15 cellular contexts compared by ENCODE assay signal in the genomic region with DNA sequence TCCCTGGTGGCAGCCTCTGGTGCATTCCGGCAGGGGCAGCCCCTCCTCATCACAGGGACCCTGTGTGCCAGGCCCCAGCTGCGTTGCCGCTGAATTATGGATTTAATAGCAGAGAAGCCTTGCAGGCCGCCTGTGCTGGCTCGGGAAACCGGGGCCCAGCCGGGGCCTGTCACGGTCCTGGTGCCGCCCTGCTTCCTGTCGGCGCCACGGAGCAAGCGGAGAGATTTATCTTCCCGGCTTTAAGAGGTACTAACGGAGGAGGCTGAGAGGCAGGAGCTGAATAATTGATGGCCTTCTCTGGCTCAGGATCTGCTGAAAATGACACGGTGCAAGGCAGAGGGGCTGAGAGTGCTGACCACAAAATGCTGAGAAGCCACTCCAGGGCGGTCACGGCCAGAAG. TPM values are rescaled to one million over a fixed set of nuclear protein-coding genes. Genes with fewer than 3 reads are reported as not detected.
A peak's percentile ranks its signal among the peaks of the same experiment; 100 is the strongest.
DNase-seq lines count a peak whose midpoint lies in the region; ATAC-seq and TF ChIP-seq lines count a peak whose summit lies in the region.
"Had no signal": no experiment of that assay in that cellular context is flagged by ENCODE, and none has a peak within 500 bp of the region (broad histone marks: within the 10 kb centered on the region; RNA-seq: fewer than 3 reads in every experiment).

No MANE protein-coding gene starts in this region.

- no peak for TF ChIP-seq POLR2A in esophagus squamous epithelium (IDR thresholded peaks at IDR 0.05)

- ATAC-seq in HG03025 (IDR thresholded peaks at IDR 0.05; ENCODE audit: low FRiP score, unreplicated experiment) (no peak), HG03139 (IDR thresholded peaks at IDR 0.05; ENCODE audit: unreplicated experiment) (no peak)
- ATAC-seq: stimulated activated naive CD8-positive, alpha-beta T cell treated with anti-CD3 and anti-CD28 coated beads, Interleukin-15, amount 100 ng/mL, for 72 hours had no signal

- peak overlapping the region; percentile 96 for H2BK15ac ChIP-seq in neuronal stem cell (ENCODE audit: low read length)

- H3K9me3 ChIP-seq in HEK293 (ENCODE audit: control insufficient read depth, insufficient read depth, low read depth, low read length) (no peaks in the 10 kb centered on the region), esophagus squamous epithelium (no peaks in the 10 kb centered on the region), neuronal stem cell (replicated peaks in 1 of 2; ENCODE audit: control insufficient read depth in 2 of 2, insufficient read depth in 1 of 2, low read depth in 1 of 2, low read length in 2 of 2) (no peaks in the 10 kb centered on the region)

- no peak overlapping the region for H3K4me2 ChIP-seq in neuronal stem cell (ENCODE audit: insufficient read depth, low read length, poor library complexity, severe bottlenecking)

- POLR2A ChIA-PET in HEK293 (lab: Yijun Ruan, JAX), result no interaction called here

- H3K27ac ChIP-seq in HEK293 (ENCODE audit: extremely low read depth, low read depth, low read length) (no peak overlapping the region), esophagus squamous epithelium (peak overlapping the region in 3 of 4 donors; percentile 36 to 86 (median 84)), neuronal stem cell (replicated peaks; ENCODE audit: low read length) (no peak overlapping the region)

- TF ChIP-seq CTCF in HEK293 (tag by site-specific recombination; IDR thresholded peaks at IDR 0.05) (no peak), esophagus squamous epithelium (IDR thresholded peaks at IDR 0.05) (no peak)

- DNase-seq in ELF-1 (ENCODE audit: low read depth, low spot score) (peak; percentile 34), esophagus squamous epithelium (lab: John Stamatoyannopoulos, UW) (no peak), neuronal stem cell (ENCODE audit: low spot score) (no peak)
- no peak for DNase-seq in activated CD8-positive, alpha-beta memory T cell treated with anti-CD3 and anti-CD28 coated beads, Interleukin-2, amount 50 U/mL, for 48 hours
- DNase-seq: activated CD4-positive, alpha-beta T cell treated with anti-CD3 and anti-CD28 coated beads, Interleukin-2, amount 50 U/mL, for 48 hours; activated effector memory CD4-positive, alpha-beta T cell treated with anti-CD3 and anti-CD28 coated beads, Interleukin-2, amount 50 U/mL, for 16 hours; NCI-H1092 treated with DMSO at 0.1 percent for 48 hours; NCI-H446; stimulated activated naive CD8-positive, alpha-beta T cell treated with anti-CD3 and anti-CD28 coated beads, Interleukin-15, amount 100 ng/mL, for 72 hours had no signal

- CTCF ChIA-PET in HEK293 (lab: Yijun Ruan, JAX), result interaction anchor here (1.0 to 1.7 kb wide), 2 partner anchors 34 to 48 kb away, joined by 4 to 7 read pairs; no protein-coding TSS in a partner anchor

- H3K4me1 ChIP-seq in HEK293 (ENCODE audit: control insufficient read depth, insufficient read depth, low read length), result no peaks in the 10 kb centered on the region
- peaks cover 25 to 60% (median 39%) of the 10 kb centered on the region in 3 donors for H3K4me1 ChIP-seq in esophagus squamous epithelium
- H3K4me1 ChIP-seq in neuronal stem cell (ENCODE audit: control insufficient read depth in 2 of 2, insufficient read depth in 1 of 2, low read depth in 1 of 2, low read length in 2 of 2), result peaks cover 32 to 60% of the 10 kb centered on the region in 2 donors

- H3K79me1 ChIP-seq in neuronal stem cell (ENCODE audit: low read depth, low read length), result no peaks in the 10 kb centered on the region

- H3K27me3 ChIP-seq in esophagus squamous epithelium (peaks cover 0 to 12% (median 0%) of the 10 kb centered on the region in 4 donors), neuronal stem cell (ENCODE audit: control insufficient read depth in 3 of 3, insufficient read depth in 3 of 3, low read depth in 1 of 3, low read length in 3 of 3) (peaks cover 0 to 26% (median 2%) of the 10 kb centered on the region in 3 experiments)

- H3K4me3 ChIP-seq in HEK293 (ENCODE audit: low read depth, low read length) (no peak overlapping the region), esophagus squamous epithelium (no peak overlapping the region), neuronal stem cell (ENCODE audit: low read length in 2 of 2) (no peak overlapping the region)

- no peak overlapping the region for H2BK12ac ChIP-seq in neuronal stem cell (ENCODE audit: low read length)

- H3K23ac ChIP-seq in neuronal stem cell (ENCODE audit: low read depth, low read length, poor library complexity), result peak overlapping the region; percentile 90

- H2BK5ac ChIP-seq in neuronal stem cell (ENCODE audit: low read length), result peak overlapping the region; percentile 54

- WGBS in esophagus squamous epithelium, 2 donors, result 77 to 80% methylated on average over 5 to 6 of the region's 18 CpGs
- no CpG with 5 or more reads among the region's 18 CpGs for WGBS in neuronal stem cell (ENCODE audit: extremely low coverage in 2 of 2, insufficient read length in 2 of 2, insufficient replicate concordance in 1 of 2), 2 donors

- peak overlapping the region; percentile 94 for H3K14ac ChIP-seq in neuronal stem cell (ENCODE audit: low read length)

- intact Hi-C loops in esophagus squamous epithelium (cut with DNase I), result no loop called here

- no peak overlapping the region for H4K8ac ChIP-seq in neuronal stem cell (ENCODE audit: low read depth, low read length)

- H3K36me3 ChIP-seq in HEK293 (ENCODE audit: control insufficient read depth in 2 of 2, insufficient read depth in 1 of 2, low read length in 2 of 2), result no peaks in the 10 kb centered on the region
- no peaks in the 10 kb centered on the region for H3K36me3 ChIP-seq in esophagus squamous epithelium
- H3K36me3 ChIP-seq in neuronal stem cell (replicated peaks in 1 of 2; ENCODE audit: control insufficient read depth in 2 of 2, insufficient read depth in 2 of 2, low read length in 2 of 2), result no peaks in the 10 kb centered on the region

- H4K91ac ChIP-seq in neuronal stem cell (ENCODE audit: low read depth, low read length, poor library complexity), result no peak overlapping the region

- H3K18ac ChIP-seq in neuronal stem cell (ENCODE audit: low read length), result peak overlapping the region; percentile 97

- no peak overlapping the region for H2AFZ ChIP-seq in neuronal stem cell (ENCODE audit: low read length)

- H3K4ac ChIP-seq in neuronal stem cell (ENCODE audit: low read length), result no peak overlapping the region

- H2AK5ac ChIP-seq in neuronal stem cell (ENCODE audit: low read depth, low read length), result peak overlapping the region; percentile 95

- H3K9ac ChIP-seq in neuronal stem cell (ENCODE audit: low read depth, low read length, poor library complexity), result no peak overlapping the region

- peak overlapping the region; percentile 92 for H2BK120ac ChIP-seq in neuronal stem cell (ENCODE audit: low read depth, low read length)

TF ChIP-seq in HEK293, 187 proteins besides CTCF, POLR2A, EP300 and RAD21:
- TF ChIP-seq ZBTB21 (tag by site-specific recombination; IDR thresholded peaks at IDR 0.05) (no peak), SP7 (tag by site-specific recombination; IDR thresholded peaks at IDR 0.05) (peak; percentile 76), TRIM28 (IDR thresholded peaks at IDR 0.05; ENCODE audit: borderline replicate concordance, low read length) (no peak), YY1 (tag by site-specific recombination; IDR thresholded peaks at IDR 0.05) (no peak), SP2 (tag by site-specific recombination; IDR thresholded peaks at IDR 0.05) (peak; percentile 47), ZNF433 (tag by site-specific recombination; IDR thresholded peaks at IDR 0.05; ENCODE audit: low read depth) (no peak)
- TF ChIP-seq, protein P1, sequence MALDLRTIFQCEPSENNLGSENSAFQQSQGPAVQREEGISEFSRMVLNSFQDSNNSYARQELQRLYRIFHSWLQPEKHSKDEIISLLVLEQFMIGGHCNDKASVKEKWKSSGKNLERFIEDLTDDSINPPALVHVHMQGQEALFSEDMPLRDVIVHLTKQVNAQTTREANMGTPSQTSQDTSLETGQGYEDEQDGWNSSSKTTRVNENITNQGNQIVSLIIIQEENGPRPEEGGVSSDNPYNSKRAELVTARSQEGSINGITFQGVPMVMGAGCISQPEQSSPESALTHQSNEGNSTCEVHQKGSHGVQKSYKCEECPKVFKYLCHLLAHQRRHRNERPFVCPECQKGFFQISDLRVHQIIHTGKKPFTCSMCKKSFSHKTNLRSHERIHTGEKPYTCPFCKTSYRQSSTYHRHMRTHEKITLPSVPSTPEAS (tag by site-specific recombination; IDR thresholded peaks at IDR 0.05), result no peak

RNA-seq across cellular contexts. Expression of gene CCDC188, which starts 54.0 kb away (rescaled TPM):
- 1 to 10 TPM in 1 of 4 donors, not detected in 3; 2.1 TPM for total RNA-seq in esophagus squamous epithelium
- polyA plus RNA-seq in neuronal stem cell (2013, experiment 1 of 2), result not detected
- not detected for polyA plus RNA-seq in neuronal stem cell (2013, experiment 2 of 2)
- total RNA-seq: astrocyte had no signal
- polyA plus RNA-seq: CD14-positive monocyte, IgD-negative memory B cell had no signal

Comparison
In these comparisons a context has a peak if more than half of its experiments do, and no peak if none do; other contexts are left out.
1. H3K27ac ChIP-seq: peak in esophagus squamous epithelium (3 of 4); none in HEK293 (single experiment) and neuronal stem cell (single experiment).